ENCODE assay signal across 7 cellular contexts in genomic region chr1:245283001-245283400, GRCh38.
"Had no signal": no experiment of that assay in that cellular context is flagged by ENCODE, and none has a peak within 500 bp of the region (broad histone marks: within the 10 kb centered on the region; RNA-seq: fewer than 3 reads in every experiment).

No MANE protein-coding gene starts in this region.

- H3K4me3 ChIP-seq: GM23248 had no signal

- H2AFZ ChIP-seq: GM23248 had no signal

- H3K4me3 Mint-ChIP-seq: H9 had no signal

- DNase-seq: GM23248, GOT3, H9, HCEC 1CT, IMR-90 had no signal

- H3K9ac ChIP-seq: GM23248 had no signal

- FAIRE-seq: H54, HTR-8/SVneo had no signal

- H3K4me1 Mint-ChIP-seq: H9 had no signal

- H3K27ac ChIP-seq: GM23248 had no signal
